ENCODE assay signal across 8 cellular contexts in genomic region chr4:73257995-73258667, GRCh38. TPM values are rescaled to one million over a fixed set of nuclear protein-coding genes. Genes with fewer than 3 reads are reported as not detected.
DNase-seq lines count a peak whose midpoint lies in the region; ATAC-seq and TF ChIP-seq lines count a peak whose summit lies in the region.

No MANE protein-coding gene starts in this region.

- H3K4me3 Mint-ChIP-seq in memory B cell: peak overlapping the region; percentile 98

- H3K27ac ChIP-seq in SK-N-MC (peak overlapping the region; percentile 96), thyroid gland (peak overlapping the region; percentile 94 to 98 (median 97))

- peak in 1 of 6 experiments; percentile 1 for TF ChIP-seq CTCF in thyroid gland (IDR thresholded peaks at IDR 0.05)

- TF ChIP-seq POLR2A in thyroid gland (IDR thresholded peaks at IDR 0.05): no peak

- intact Hi-C loops in thyroid gland (cut with DNase I): loop anchor here (5.0 kb wide), 1 partner anchor 191 kb away; the partner anchor contains the start of gene COX18

- no peaks in the 10 kb centered on the region for H3K9me3 Mint-ChIP-seq in memory B cell

- H3K27me3 ChIP-seq in thyroid gland: no peaks in the 10 kb centered on the region

- H3K9me3 ChIP-seq in SK-N-MC (ENCODE audit: low read depth, low read length): no peaks in the 10 kb centered on the region
- H3K9me3 ChIP-seq in thyroid gland: no peaks in the 10 kb centered on the region

- H3K4me1 ChIP-seq in thyroid gland: peaks cover 24 to 31% of the 10 kb centered on the region in 2 donors

- 0 to 1% methylated on average over 11 to 15 of the region's 54 CpGs for WGBS in thyroid gland, 2 donors

- H3K36me3 ChIP-seq in SK-N-MC (ENCODE audit: insufficient read depth, low read length) (peaks cover 38% of the 10 kb centered on the region), thyroid gland (no peaks in the 10 kb centered on the region)

- H3K27me3 Mint-ChIP-seq in memory B cell: no peaks in the 10 kb centered on the region

- H3K4me3 ChIP-seq in SK-N-MC: peak overlapping the region; percentile 91
- H3K4me3 ChIP-seq in thyroid gland (replicated peaks in 1 of 3): peak overlapping the region; percentile 71 to 97 (median 90)

- DNase-seq in NCI-H1417 (lab: John Stamatoyannopoulos, UW) (peak in 2 of 3 experiments; percentile 13 to 59), NCI-H1417 treated with DMSO at 0.1 percent for 48 hours (lab: John Stamatoyannopoulos, UW) (no peak), GM19238 (ENCODE audit: insufficient read length, low spot score) (peak; percentile 10), SK-N-MC (ENCODE audit: low read depth, low spot score) (no peak), dermis microvascular lymphatic vessel endothelial cell (ENCODE audit: low read depth in 2 of 2) (peak; percentile 9 to 72), memory B cell (ENCODE audit: low spot score in 2 of 2) (no peak), thyroid gland (peak; percentile 20 to 44)

- H3K27ac Mint-ChIP-seq in memory B cell: peak overlapping the region; percentile 99

- peak; percentile 28 for ATAC-seq in HG03159 (IDR thresholded peaks at IDR 0.05; ENCODE audit: unreplicated experiment)
- peak; percentile 44 for ATAC-seq in memory B cell (ENCODE audit: low read depth)

- H3K9ac ChIP-seq in SK-N-MC (ENCODE audit: insufficient read length): peak overlapping the region; percentile 98

- H3K4me1 Mint-ChIP-seq in memory B cell: peaks cover 34% of the 10 kb centered on the region

- no peaks in the 10 kb centered on the region for H3K36me3 Mint-ChIP-seq in memory B cell

RNA-seq across cellular contexts. Expression of gene ANKRD17, which starts 0.5 kb away (rescaled TPM):
- total RNA-seq in dermis microvascular lymphatic vessel endothelial cell (43.0 and 62.1 TPM in 2 replicates), thyroid gland (10 to 100 TPM; 46.8 to 74.6 (median 64.2) TPM)

Comparison
In these comparisons a context has a peak if more than half of its experiments do, and no peak if none do; other contexts are left out.
1. DNase-seq: peak in NCI-H1417 (2 of 3), GM19238 (single experiment), dermis microvascular lymphatic vessel endothelial cell (2 of 2) and thyroid gland (2 of 2); none in NCI-H1417 treated with DMSO at 0.1 percent for 48 hours (single experiment), SK-N-MC (single experiment) and memory B cell (0 of 2).